Comparison of ENCODE assay signal across 8 cellular contexts in the genomic region with DNA sequence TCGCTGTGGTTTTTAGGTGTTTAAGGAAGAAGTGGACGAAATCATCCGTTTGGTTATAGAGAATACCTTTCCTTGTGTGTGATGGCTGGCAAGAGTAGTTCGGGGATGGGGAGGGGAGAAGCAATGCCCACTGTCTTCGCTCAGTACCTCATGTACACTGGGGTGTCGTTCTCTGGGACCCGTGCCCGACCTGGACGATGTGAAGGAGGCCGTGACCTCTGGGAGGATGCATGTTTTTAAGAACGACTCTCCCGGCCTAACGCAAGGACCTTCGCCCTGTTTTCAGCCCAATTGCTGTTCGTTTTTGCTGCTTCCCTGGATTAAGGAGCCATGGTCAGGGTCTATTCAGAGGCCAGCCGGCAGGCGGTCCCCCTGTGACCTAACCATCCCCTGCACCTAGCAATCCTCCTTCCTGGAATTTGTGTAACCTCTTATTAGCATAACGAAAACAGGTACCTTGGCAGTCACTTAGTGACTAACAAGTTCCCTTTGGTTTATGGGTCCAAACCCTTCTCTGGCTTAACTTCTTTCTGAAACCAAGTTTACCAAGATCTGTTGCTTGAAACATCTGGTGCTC. TPM values are rescaled to one million over a fixed set of nuclear protein-coding genes. Genes with fewer than 3 reads are reported as not detected.
A peak's percentile ranks its signal among the peaks of the same experiment; 100 is the strongest.
DNase-seq lines count a peak whose midpoint lies in the region; ATAC-seq, FAIRE-seq and TF ChIP-seq lines count a peak whose summit lies in the region.

No MANE protein-coding gene starts in this region.

- peaks cover 19 to 20% of the 10 kb centered on the region in 2 experiments for H4K20me1 ChIP-seq in H1 (replicated peaks in 1 of 2; ENCODE audit: control insufficient read depth in 1 of 2, insufficient read depth in 2 of 2, low read length in 2 of 2)

- peaks cover 13 to 56% of the 10 kb centered on the region in 2 experiments for H3K79me2 ChIP-seq in H1 (ENCODE audit: control insufficient read depth in 1 of 2, insufficient read depth in 2 of 2, low read length in 2 of 2)

- H3K4me2 ChIP-seq in H1 (ENCODE audit: insufficient read depth in 1 of 2, low read depth in 2 of 2, low read length in 2 of 2): peak overlapping the region; percentile 98 to 100

- WGBS in H1 (ENCODE audit: extremely low coverage in 1 of 2, insufficient coverage in 1 of 2, insufficient read length in 1 of 2, insufficient replicate concordance in 2 of 2, low coverage in 1 of 2, low lambda C conversion rate in 2 of 2, missing lambda C conversion rate in 1 of 2), 2 experiments: 3% methylated on average over 18 of the region's 18 CpGs; no CpG with 5 or more reads in 1 of the 2 experiments

- TF ChIP-seq RAD21 in H1 (IDR thresholded peaks at IDR 0.05 in 1 of 2, conservative IDR thresholded peaks at IDR 0.05 in 1 of 2; ENCODE audit: low read depth in 2 of 2, low read length in 2 of 2): peak in 1 of 2 experiments; percentile 13; a peak in 1 of 4 replicates

- peak; percentile 36 for FAIRE-seq in H1 (lab: Jason Lieb, UNC)

- peaks cover 18% of the 10 kb centered on the region for H3K79me1 ChIP-seq in H1 (ENCODE audit: low read depth, low read length)

- peaks cover 31% of the 10 kb centered on the region for H3K4me1 ChIP-seq in Panc1 (ENCODE audit: control insufficient read depth, insufficient read depth, low read length)
- peaks cover 18 to 35% (median 22%) of the 10 kb centered on the region in 4 experiments for H3K4me1 ChIP-seq in H1 (replicated peaks in 1 of 4; ENCODE audit: control insufficient read depth in 3 of 4, insufficient read depth in 4 of 4, low read length in 3 of 4)

- H3K4me3 ChIP-seq in Panc1 (ENCODE audit: low read depth in 2 of 2, low read length in 2 of 2) (peak overlapping the region; percentile 53 to 88), H1 (ENCODE audit: extremely low read depth in 1 of 4, insufficient read depth in 2 of 4, low read depth in 3 of 4, low read length in 4 of 4) (peak overlapping the region; percentile 65 to 99 (median 95))

- BruUV-seq in Panc1 (replicated peaks; lab: Mats Ljungman, UMichigan): TSS peak; percentile 79

- peak overlapping the region; percentile 92; the same call in 1 of the 2 replicates for H2BK15ac ChIP-seq in H1 (ENCODE audit: low read length)

- H4K5ac ChIP-seq in H1 (ENCODE audit: insufficient read length, low read depth, low read length): no peak overlapping the region

- POLR2A ChIA-PET in Panc1 (lab: Charles Lee): no interaction called here
- POLR2A ChIA-PET in H1 (lab: Charles Lee; ENCODE audit: partially characterized antibody): interaction anchor here (0.8 to 6.1 kb wide), 15 partner anchors 9 to 291 kb away, joined by 3 to 56 read pairs (median 8); a partner anchor contains a TSS

- H2BK20ac ChIP-seq in H1 (ENCODE audit: low read length): peak overlapping the region; percentile 76; the same call in 1 of the 2 replicates

- peak overlapping the region; percentile 85 for H3K27ac Mint-ChIP-seq in progenitor cell of endocrine pancreas

- peaks cover 23% of the 10 kb centered on the region for H3K4me1 Mint-ChIP-seq in progenitor cell of endocrine pancreas (ENCODE audit: low read depth)

- H3K36me3 Mint-ChIP-seq in progenitor cell of endocrine pancreas (ENCODE audit: insufficient read depth): no peaks in the 10 kb centered on the region

- intact Hi-C loops in Panc1 (cut with micrococcal nuclease; ENCODE audit: unreplicated experiment): loop anchor here (5.0 to 10.0 kb wide), 2 partner anchors 61 to 259 kb away; no protein-coding TSS in a partner anchor

- H3K4me3 Mint-ChIP-seq in progenitor cell of endocrine pancreas (ENCODE audit: low read depth): peak overlapping the region; percentile 89

- H3K9me3 Mint-ChIP-seq in progenitor cell of endocrine pancreas (ENCODE audit: low read depth): no peaks in the 10 kb centered on the region

- TF ChIP-seq CTCF in GM12872 (IDR thresholded peaks at IDR 0.05; ENCODE audit: insufficient read depth, low read depth, low read length) (0 out of 3 replicates have a peak, but pooled peaks have one; percentile 1), Panc1 (IDR thresholded peaks at IDR 0.05) (no peak), H1 (IDR thresholded peaks at IDR 0.05; ENCODE audit: control extremely low read depth in 1 of 3, insufficient read depth in 1 of 3, low read depth in 1 of 3, low read length in 3 of 3) (no peak; a peak in 1 of 4 replicates), progenitor cell of endocrine pancreas (IDR thresholded peaks at IDR 0.05; ENCODE audit: unreplicated experiment) (peak; percentile 22)

- peak overlapping the region; percentile 85 to 90 (median 86) for H3K9ac ChIP-seq in H1 (replicated peaks in 1 of 4; ENCODE audit: extremely low read depth in 1 of 4, low read depth in 3 of 4, low read length in 3 of 4)

- H2BK12ac ChIP-seq in H1 (ENCODE audit: low read depth, low read length): peak overlapping the region; percentile 98

- H2AK5ac ChIP-seq in H1 (ENCODE audit: low read depth, low read length): peak overlapping the region; percentile 99

- H3K27ac ChIP-seq in Panc1 (ENCODE audit: low read length): peak overlapping the region; percentile 95
- H3K27ac ChIP-seq in H1 (ENCODE audit: low read depth, low read length): peak overlapping the region; percentile 91

- H3K27me3 Mint-ChIP-seq in progenitor cell of endocrine pancreas: peaks cover 33% of the 10 kb centered on the region

- H3K23ac ChIP-seq in H1 (ENCODE audit: insufficient read length): peak overlapping the region; percentile 36

- H3K36me3 ChIP-seq in Panc1 (ENCODE audit: control insufficient read depth, insufficient read depth, low read length) (no peaks in the 10 kb centered on the region), H1 (ENCODE audit: control insufficient read depth in 2 of 4, insufficient read depth in 4 of 4, low read length in 3 of 4) (no peaks in the 10 kb centered on the region)

- peak overlapping the region; percentile 95 for H4K91ac ChIP-seq in H1 (replicated peaks; ENCODE audit: insufficient read length, low read length)

- in situ Hi-C loops in Panc1 (cut with HindIII; ENCODE audit: low pct_unique_long_range_greater_than_20kb, low sequenced_read_pairs): no loop called here

- ATAC-seq in Panc1 (no peak), HG03432 (IDR thresholded peaks at IDR 0.05; ENCODE audit: unreplicated experiment) (no peak), HG03280 (IDR thresholded peaks at IDR 0.05; ENCODE audit: unreplicated experiment) (no peak)

- peaks cover 6% of the 10 kb centered on the region for H3K23me2 ChIP-seq in H1 (ENCODE audit: low read depth, low read length)

- H4K8ac ChIP-seq in H1 (ENCODE audit: extremely low read depth, insufficient read depth, low read length): peak overlapping the region; percentile 73; the same call in 1 of the 2 replicates

- H3K4ac ChIP-seq in H1 (replicated peaks; ENCODE audit: insufficient read length, low read depth, low read length): peak overlapping the region; percentile 96

- H3K14ac ChIP-seq in H1 (ENCODE audit: insufficient read length): peak overlapping the region; percentile 95

- peak in 1 of 2 experiments; percentile 70; a peak in 1 of 3 replicates for TF ChIP-seq POLR2A in H1 (IDR thresholded peaks at IDR 0.05; ENCODE audit: control extremely low read depth in 1 of 2, low read depth in 2 of 2, low read length in 2 of 2)

- DNase-seq in Panc1 (ENCODE audit: low read depth, low spot score) (no peak), H1 (ENCODE audit: low read depth in 1 of 2, low spot score in 2 of 2) (peak in 1 of 2 experiments; percentile 61), progenitor cell of endocrine pancreas (ENCODE audit: low spot score, unreplicated experiment) (no peak), superior temporal gyrus (ENCODE audit: extremely low spot score) (no peak), T-helper 9 cell (no peak)

- H3K27me3 ChIP-seq in Panc1 (ENCODE audit: control insufficient read depth, insufficient read depth, low read length) (no peaks in the 10 kb centered on the region), H1 (replicated peaks in 1 of 4; ENCODE audit: control insufficient read depth in 3 of 4, extremely low read depth in 1 of 4, insufficient read depth in 3 of 4, low read length in 3 of 4) (peaks cover 0 to 7% (median 0%) of the 10 kb centered on the region in 4 experiments; a peak in 2 of 7 replicates)

- no peak for TF ChIP-seq EP300 in H1 (IDR thresholded peaks at IDR 0.05; ENCODE audit: borderline replicate concordance in 1 of 2, low read depth in 2 of 2, low read length in 2 of 2)

- peak overlapping the region; percentile 91 for H3K18ac ChIP-seq in H1 (ENCODE audit: extremely low read depth, low read length)

- H3K9me3 ChIP-seq in Panc1 (ENCODE audit: control insufficient read depth, insufficient read depth, low read depth, low read length): no peaks in the 10 kb centered on the region
- H3K9me3 ChIP-seq in H1 (ENCODE audit: insufficient read depth in 2 of 2, low read depth in 1 of 2, low read length in 1 of 2): no peaks in the 10 kb centered on the region

- peak overlapping the region; percentile 75 for H3K56ac ChIP-seq in H1 (replicated peaks; ENCODE audit: insufficient read length, low read depth, low read length)

- no peak overlapping the region for H2AFZ ChIP-seq in H1 (ENCODE audit: low read length)

- CTCF ChIA-PET in Panc1 (lab: Charles Lee): interaction anchor here (1.0 kb wide), 1 partner anchor 75 kb away, joined by 3 read pairs; no protein-coding TSS in a partner anchor
- CTCF ChIA-PET in H1 (lab: Charles Lee; ENCODE audit: partially characterized antibody): interaction anchor here (0.9 to 1.0 kb wide), 2 partner anchors 28 to 75 kb away, joined by 3 read pairs; no protein-coding TSS in a partner anchor

- peak overlapping the region; percentile 76 for H2BK120ac ChIP-seq in H1 (replicated peaks; ENCODE audit: low read depth, low read length)

- peak overlapping the region; percentile 89; the same call in 1 of the 2 replicates for H2BK5ac ChIP-seq in H1 (ENCODE audit: low read depth, low read length)

RNA-seq across cellular contexts. Expression of a gene that starts 1.3 kb away (rescaled TPM):
- total RNA-seq in Panc1 (2021; ENCODE audit: unreplicated experiment): 78.5 TPM
- polyA plus RNA-seq in Panc1 (2012; ENCODE audit: insufficient read length): 47.6 TPM
- 62.6 and 64.9 TPM in 2 replicates for total RNA-seq in H1 (2021; fragmentation: NEBNext Ultra II Directional; extraction: Animal tissue kit (Norgen Biotek cat#: 25700))
- polyA plus RNA-seq in H1 (2011; rRNA removed): 27.6 and 76.5 TPM in 2 replicates
- 39.6 TPM for polyA plus RNA-seq in H1 (2011; cell fraction: cytosol; rRNA removed)
- polyA plus RNA-seq in H1 (2011; cell fraction: nucleus; rRNA removed): 19.2 TPM
- 35.5 to 56.0 TPM (median 45.7 TPM) in 4 replicates for polyA plus RNA-seq in H1 (2012, experiment 1 of 2)
- polyA plus RNA-seq in H1 (2012, experiment 2 of 2): 14.2 TPM
- polyA plus RNA-seq in H1 (2013, experiment 1 of 2): 169 TPM
- 181 TPM for polyA plus RNA-seq in H1 (2013, experiment 2 of 2)
- polyA minus RNA-seq in H1 (2011; rRNA and poly(A)+ RNA removed): 35.9 and 101 TPM in 2 replicates
- polyA minus RNA-seq in H1 (2011; cell fraction: cytosol; rRNA and poly(A)+ RNA removed): 22.8 TPM
- 35.1 TPM for polyA minus RNA-seq in H1 (2011; cell fraction: nucleus; rRNA and poly(A)+ RNA removed)
- total RNA-seq in progenitor cell of endocrine pancreas: 25.5 and 28.0 TPM in 2 replicates

RNA-seq across cellular contexts. Expression of a gene that starts 47.2 kb away (rescaled TPM):
- total RNA-seq in Panc1 (2021; ENCODE audit: unreplicated experiment) (819 TPM), progenitor cell of endocrine pancreas (950 and 984 TPM in 2 replicates)
- 815 TPM for polyA plus RNA-seq in Panc1 (2012; ENCODE audit: insufficient read length)
- total RNA-seq in H1 (2021; fragmentation: NEBNext Ultra II Directional; extraction: Animal tissue kit (Norgen Biotek cat#: 25700)): 1,232 and 1,255 TPM in 2 replicates
- 194 and 276 TPM in 2 replicates for polyA plus RNA-seq in H1 (2011; rRNA removed)
- polyA plus RNA-seq in H1 (2011; cell fraction: cytosol; rRNA removed): 827 TPM
- polyA plus RNA-seq in H1 (2011; cell fraction: nucleus; rRNA removed): 197 TPM
- 1,566 to 1,828 TPM (median 1,703 TPM) in 4 replicates for polyA plus RNA-seq in H1 (2012, experiment 1 of 2)
- 307 TPM for polyA plus RNA-seq in H1 (2012, experiment 2 of 2)
- 749 TPM for polyA plus RNA-seq in H1 (2013, experiment 1 of 2)
- polyA plus RNA-seq in H1 (2013, experiment 2 of 2): 693 TPM
- polyA minus RNA-seq in H1 (2011; rRNA and poly(A)+ RNA removed): 157 and 166 TPM in 2 replicates
- 245 TPM for polyA minus RNA-seq in H1 (2011; cell fraction: cytosol; rRNA and poly(A)+ RNA removed)
- polyA minus RNA-seq in H1 (2011; cell fraction: nucleus; rRNA and poly(A)+ RNA removed): 224 TPM

RNA-seq across cellular contexts. Expression of a gene that starts 48.2 kb away (rescaled TPM):
- total RNA-seq in Panc1 (2021; ENCODE audit: unreplicated experiment) (308 TPM), progenitor cell of endocrine pancreas (221 and 222 TPM in 2 replicates)
- 136 TPM for polyA plus RNA-seq in Panc1 (2012; ENCODE audit: insufficient read length)
- total RNA-seq in H1 (2021; fragmentation: NEBNext Ultra II Directional; extraction: Animal tissue kit (Norgen Biotek cat#: 25700)): 252 and 258 TPM in 2 replicates
- polyA plus RNA-seq in H1 (2011; rRNA removed): 48.7 and 71.3 TPM in 2 replicates
- polyA plus RNA-seq in H1 (2011; cell fraction: cytosol; rRNA removed): 108 TPM
- polyA plus RNA-seq in H1 (2011; cell fraction: nucleus; rRNA removed): 30.8 TPM
- 126 to 242 TPM (median 134 TPM) in 4 replicates for polyA plus RNA-seq in H1 (2012, experiment 1 of 2)
- 21.1 TPM for polyA plus RNA-seq in H1 (2012, experiment 2 of 2)
- 208 TPM for polyA plus RNA-seq in H1 (2013, experiment 1 of 2)
- 214 TPM for polyA plus RNA-seq in H1 (2013, experiment 2 of 2)
- 30.5 and 38.3 TPM in 2 replicates for polyA minus RNA-seq in H1 (2011; rRNA and poly(A)+ RNA removed)
- polyA minus RNA-seq in H1 (2011; cell fraction: cytosol; rRNA and poly(A)+ RNA removed): 47.8 TPM
- polyA minus RNA-seq in H1 (2011; cell fraction: nucleus; rRNA and poly(A)+ RNA removed): 130 TPM

Comparison
In these comparisons a context has a peak if more than half of its experiments do, and no peak if none do; other contexts are left out.
1. CTCF ChIP-seq: peak in GM12872 (single experiment) and progenitor cell of endocrine pancreas (single experiment); none in Panc1 (single experiment) and H1 (0 of 3).